1 cellular context compared by ENCODE assay signal in genomic region chr6:113377362-113377942, GRCh38.
TF ChIP-seq lines count a peak whose summit lies in the region.

No MANE protein-coding gene starts in this region.

TF ChIP-seq in HepG2, 621 proteins besides CTCF, POLR2A, EP300 and RAD21 (continued from another document):
- TF ChIP-seq BCLAF1 (IDR thresholded peaks at IDR 0.05) (no peak), ZNF720 (CRISPR knock-in tag; IDR thresholded peaks at IDR 0.05) (no peak), ZNF143 (CRISPR knock-in tag; IDR thresholded peaks at IDR 0.05) (no peak), NR3C1 (CRISPR knock-in tag; IDR thresholded peaks at IDR 0.05) (no peak), ARNT2 (CRISPR knock-in tag; IDR thresholded peaks at IDR 0.05; ENCODE audit: low read depth) (no peak), ZNF773 (CRISPR knock-in tag; IDR thresholded peaks at IDR 0.05; ENCODE audit: borderline replicate concordance) (no peak), PBX2 (CRISPR knock-in tag; IDR thresholded peaks at IDR 0.05) (no peak), ZFP91 (CRISPR knock-in tag; IDR thresholded peaks at IDR 0.05; ENCODE audit: borderline replicate concordance) (no peak)
